ENCODE assay signal across 16 cellular contexts in genomic region chr9:125821078-125821477, GRCh38.
DNase-seq lines count a peak whose midpoint lies in the region; ATAC-seq, FAIRE-seq and TF ChIP-seq lines count a peak whose summit lies in the region.
"Had no signal": no experiment of that assay in that cellular context is flagged by ENCODE, and none has a peak within 500 bp of the region (broad histone marks: within the 10 kb centered on the region; RNA-seq: fewer than 3 reads in every experiment).

No MANE protein-coding gene starts in this region.

- H3K9me3 Mint-ChIP-seq in stimulated activated effector memory CD8-positive, alpha-beta T cell treated with anti-CD3 and anti-CD28 coated beads, Interleukin-12 subunit alpha, Interleukin-12 subunit beta, amount 100 ng/mL, for 72 hours: no peaks in the 10 kb centered on the region

- H3K4me3 Mint-ChIP-seq in stimulated activated effector memory CD8-positive, alpha-beta T cell treated with anti-CD3 and anti-CD28 coated beads, Interleukin-12 subunit alpha, Interleukin-12 subunit beta, amount 100 ng/mL, for 72 hours: no peak overlapping the region

- no peaks in the 10 kb centered on the region for H3K36me3 Mint-ChIP-seq in stimulated activated effector memory CD8-positive, alpha-beta T cell treated with anti-CD3 and anti-CD28 coated beads, Interleukin-12 subunit alpha, Interleukin-12 subunit beta, amount 100 ng/mL, for 72 hours

- no peak for DNase-seq in heart right ventricle
- DNase-seq in Right ventricle myocardium inferior (ENCODE audit: missing footprints): no peak
- no peak for DNase-seq in stimulated activated effector memory CD8-positive, alpha-beta T cell treated with anti-CD3 and anti-CD28 coated beads, Interleukin-12 subunit alpha, Interleukin-12 subunit beta, amount 100 ng/mL, for 72 hours (ENCODE audit: low spot score in 2 of 2)
- no peak for DNase-seq in RKO (ENCODE audit: low spot score)
- DNase-seq in activated CD4-positive, alpha-beta T cell treated with anti-CD3 and anti-CD28 coated beads, Interleukin-2, amount 50 U/mL, for 48 hours: no peak
- DNase-seq in HK-2 (ENCODE audit: unreplicated experiment): no peak
- DNase-seq: adrenal gland; Calu3; NCI-H1694; NCI-H748 treated with DMSO at 0.1 percent for 48 hours; stimulated activated CD4-positive, alpha-beta T cell treated with anti-CD3 and anti-CD28 coated beads, Interleukin-1b, Interleukin-23, amount 100 ng/mL, for 48 hours; WERI-Rb-1 had no signal

- peak overlapping the region in 7 of 10 donors; percentile 18 to 41 (median 27) for H3K4me3 ChIP-seq in heart right ventricle

- H3K27me3 ChIP-seq in heart right ventricle: no peaks in the 10 kb centered on the region
- H3K27me3 ChIP-seq: adrenal gland had no signal

- H3K36me3 ChIP-seq in heart right ventricle: no peaks in the 10 kb centered on the region
- H3K36me3 ChIP-seq: adrenal gland, WERI-Rb-1 had no signal

- peak; percentile 70 for FAIRE-seq in colon (lab: Jason Lieb, UNC)
- FAIRE-seq: HepG2 had no signal

- H3K27ac Mint-ChIP-seq in stimulated activated effector memory CD8-positive, alpha-beta T cell treated with anti-CD3 and anti-CD28 coated beads, Interleukin-12 subunit alpha, Interleukin-12 subunit beta, amount 100 ng/mL, for 72 hours: peak overlapping the region; percentile 5
- H3K27ac Mint-ChIP-seq: progenitor cell of endocrine pancreas had no signal

- intact Hi-C loops in heart right ventricle (cut with DNase I) (loop anchor here in 3 of 10 donors (2.0 to 10.0 kb wide), 4 partner anchors 64 to 70 kb away; no protein-coding TSS in a partner anchor), Right ventricle myocardium inferior (cut with DNase I) (loop anchor here (2.0 to 5.0 kb wide), 2 partner anchors 68 to 74 kb away; partner anchors contain the start of gene PBX3)

- ATAC-seq in heart right ventricle: peak in 3 of 8 donors; percentile 32 to 56 (median 52)
- ATAC-seq in Right ventricle myocardium inferior: no peak
- peak; percentile 41 for ATAC-seq in HG03196 (IDR thresholded peaks at IDR 0.05; ENCODE audit: unreplicated experiment)
- ATAC-seq in stimulated activated effector memory CD8-positive, alpha-beta T cell treated with anti-CD3 and anti-CD28 coated beads, Interleukin-12 subunit alpha, Interleukin-12 subunit beta, amount 100 ng/mL, for 72 hours: no peak
- ATAC-seq: HepG2 had no signal

- peaks cover 0 to 41% (median 23%) of the 10 kb centered on the region in 9 donors for H3K4me1 ChIP-seq in heart right ventricle

- WGBS in heart right ventricle, 2 donors: 41 to 54% methylated on average over 4 of the region's 4 CpGs

- peak overlapping the region in 8 of 10 donors; percentile 7 to 55 (median 33) for H3K27ac ChIP-seq in heart right ventricle

- TF ChIP-seq CTCF in heart right ventricle (IDR thresholded peaks at IDR 0.05): no peak

- no peaks in the 10 kb centered on the region for H3K9me3 ChIP-seq in heart right ventricle

- peaks cover 14% of the 10 kb centered on the region for H3K4me1 Mint-ChIP-seq in stimulated activated effector memory CD8-positive, alpha-beta T cell treated with anti-CD3 and anti-CD28 coated beads, Interleukin-12 subunit alpha, Interleukin-12 subunit beta, amount 100 ng/mL, for 72 hours
